ENCODE assay signal across 31 cellular contexts in genomic region chr2:45627911-45628310, GRCh38. TPM values are rescaled to one million over a fixed set of nuclear protein-coding genes. Genes with fewer than 3 reads are reported as not detected.
DNase-seq lines count a peak whose midpoint lies in the region; ATAC-seq and TF ChIP-seq lines count a peak whose summit lies in the region.
"Had no signal": no experiment of that assay in that cellular context is flagged by ENCODE, and none has a peak within 500 bp of the region (broad histone marks: within the 10 kb centered on the region; RNA-seq: fewer than 3 reads in every experiment).

No MANE protein-coding gene starts in this region.

- H3K4me3 ChIP-seq in stomach, result no peak overlapping the region
- H3K4me3 ChIP-seq: BLaER1, cardiac muscle cell, esophagus squamous epithelium, K562, psoas muscle, transverse colon had no signal

- TF ChIP-seq POLR2A in stomach (IDR thresholded peaks at IDR 0.05), result no peak

- DNase-seq in AG08396 (ENCODE audit: low spot score) (peak; percentile 47), HT1080 (ENCODE audit: low read depth) (peak; percentile 47), astrocyte of the hippocampus (ENCODE audit: low read depth, low spot score) (peak; percentile 73), kidney glomerular epithelial cell (lab: John Stamatoyannopoulos, UW) (peak; percentile 37), HCEC 1CT (no peak), stomach (no peak)
- DNase-seq: activated CD4-positive, CD25-positive, alpha-beta regulatory T cell treated with anti-CD3 and anti-CD28 coated beads, Interleukin-2, amount 50 U/mL, for 72 hours; activated CD8-positive, alpha-beta T cell treated with anti-CD3 and anti-CD28 coated beads for 36 hours; activated effector memory CD4-positive, alpha-beta T cell treated with Interleukin-2 at 50 U/mL for 16 hours; activated naive CD8-positive, alpha-beta T cell treated with anti-CD3 and anti-CD28 coated beads, Interleukin-2, amount 10 ng/mL, durations not matched to agents 7 days and 5 days; COR-L47; cortex of kidney; endodermal cell; esophagus squamous epithelium; glutamatergic neuron; left cardiac atrium; mesendoderm; MM.1S; NCI-H1436; NCI-H2107; NCI-H446 treated with DMSO at 0.1 percent for 48 hours; PC-3; psoas muscle; SIG-M5; T-cell; transverse colon had no signal

- no peaks in the 10 kb centered on the region for H3K36me3 ChIP-seq in stomach
- H3K36me3 ChIP-seq: BLaER1, cardiac muscle cell, esophagus squamous epithelium, transverse colon had no signal

- no peaks in the 10 kb centered on the region for H3K9me3 ChIP-seq in stomach
- H3K9me3 ChIP-seq: BLaER1, esophagus squamous epithelium, psoas muscle, transverse colon had no signal

- intact Hi-C loops in stomach (cut with DNase I; ENCODE audit: low total_unique reads), result no loop called here

- peak overlapping the region in 1 of 5 donors; percentile 78 for H3K27ac ChIP-seq in stomach
- H3K27ac ChIP-seq: BLaER1, cardiac muscle cell, esophagus squamous epithelium, psoas muscle, transverse colon had no signal

- peaks cover 23 to 36% (median 28%) of the 10 kb centered on the region in 4 donors for H3K4me1 ChIP-seq in stomach
- H3K4me1 ChIP-seq: BLaER1, esophagus squamous epithelium, psoas muscle, transverse colon had no signal

- 71 to 87% (median 79%) methylated on average over 1 of the region's 1 CpG for WGBS in stomach, 5 donors

- TF ChIP-seq EP300 in stomach (IDR thresholded peaks at IDR 0.05), result no peak

- H3K27me3 ChIP-seq in stomach, result no peaks in the 10 kb centered on the region
- H3K27me3 ChIP-seq: BLaER1, cardiac muscle cell had no signal

- no peak for ATAC-seq in HG03039 (IDR thresholded peaks at IDR 0.05; ENCODE audit: unreplicated experiment)
- ATAC-seq in HG03460 (IDR thresholded peaks at IDR 0.05; ENCODE audit: unreplicated experiment), result no peak
- ATAC-seq: activated CD8-positive, alpha-beta T cell treated with anti-CD3 and anti-CD28 coated beads for 36 hours; K562; left cardiac atrium; PC-3; psoas muscle; T-cell had no signal

- no peak for TF ChIP-seq CTCF in stomach (IDR thresholded peaks at IDR 0.05)

RNA-seq across cellular contexts. Expression of gene SRBD1, which starts 16.8 kb away (rescaled TPM):
- 17.0 and 19.0 TPM in 2 replicates for total RNA-seq in HT1080 (2014; rRNA removed; shearing (Covaris generic))
- 13.4 and 14.0 TPM in 2 replicates for polyA plus RNA-seq in HT1080 (2015; cell fraction: cytosol; rRNA removed)
- polyA plus RNA-seq in HT1080 (2015; cell fraction: nucleus; rRNA removed), result 21.1 and 30.2 TPM in 2 replicates
- 10 to 100 TPM; 21.0 to 45.7 (median 37.1) TPM for total RNA-seq in stomach
- polyA plus RNA-seq in stomach, result 1 to 10 TPM; 4.4 to 7.0 (median 6.2) TPM

RNA-seq across cellular contexts. Expression of gene PRKCE, which starts 23.6 kb away (rescaled TPM):
- 31.7 and 32.4 TPM in 2 replicates for total RNA-seq in HT1080 (2014; rRNA removed; shearing (Covaris generic))
- polyA plus RNA-seq in HT1080 (2015; cell fraction: cytosol; rRNA removed), result 30.4 and 41.4 TPM in 2 replicates
- polyA plus RNA-seq in HT1080 (2015; cell fraction: nucleus; rRNA removed), result 33.1 and 44.0 TPM in 2 replicates
- 10 to 100 TPM in 4 of 5 donors, 1 to 10 TPM in 1; 9.8 to 92.0 (median 25.2) TPM for total RNA-seq in stomach
- 1 to 10 TPM; 2.0 to 2.9 (median 2.1) TPM for polyA plus RNA-seq in stomach

Comparison
In these comparisons a context has a peak if more than half of its experiments do, and no peak if none do; other contexts are left out.
1. DNase-seq: peak in AG08396 (single experiment), HT1080 (single experiment), astrocyte of the hippocampus (single experiment) and kidney glomerular epithelial cell (single experiment); none in HCEC 1CT (single experiment) and stomach (single experiment).